ENCODE assay signal across 20 cellular contexts in genomic region chr19:33818426-33818825, GRCh38. TPM values are rescaled to one million over a fixed set of nuclear protein-coding genes. Genes with fewer than 3 reads are reported as not detected.
A peak's percentile ranks its signal among the peaks of the same experiment; 100 is the strongest.
DNase-seq lines count a peak whose midpoint lies in the region; ATAC-seq and TF ChIP-seq lines count a peak whose summit lies in the region.
"Had no signal": no experiment of that assay in that cellular context is flagged by ENCODE, and none has a peak within 500 bp of the region (broad histone marks: within the 10 kb centered on the region; RNA-seq: fewer than 3 reads in every experiment).

No MANE protein-coding gene starts in this region.

- H3K4me1 ChIP-seq in left ventricle myocardium inferior (peaks cover 53% of the 10 kb centered on the region), RWPE2 (ENCODE audit: insufficient read depth, poor library complexity, severe bottlenecking) (peaks cover 22% of the 10 kb centered on the region), foreskin keratinocyte (peaks cover 23% of the 10 kb centered on the region), gastroesophageal sphincter (peaks cover 0 to 22% (median 9%) of the 10 kb centered on the region in 3 donors)

- ATAC-seq in RWPE2 (ENCODE audit: low read depth) (no peak), foreskin keratinocyte (no peak), gastroesophageal sphincter (no peak)
- ATAC-seq: heart left ventricle; pancreas; sciatic nerve; stimulated activated memory B cell treated with anti-CD40 and anti-IgM and Interleukin-4, amounts not matched to agents 10 μg/mL and 1 μg/mL and 100 μg/mL, for 72 hours; WTC11 had no signal

- H3K27me3 ChIP-seq in left ventricle myocardium inferior (ENCODE audit: low read depth) (peaks cover 16% of the 10 kb centered on the region), RWPE2 (ENCODE audit: insufficient read depth, poor library complexity, severe bottlenecking) (no peaks in the 10 kb centered on the region), foreskin keratinocyte (no peaks in the 10 kb centered on the region), gastroesophageal sphincter (no peaks in the 10 kb centered on the region)
- H3K27me3 ChIP-seq: heart left ventricle, pancreas, thyroid gland had no signal

- intact Hi-C loops in left ventricle myocardium inferior (cut with micrococcal nuclease): no loop called here
- intact Hi-C loops in cardiac septum (cut with DNase I): no loop called here

- no peak for TF ChIP-seq CTCF in left ventricle myocardium inferior (IDR thresholded peaks at IDR 0.05; ENCODE audit: borderline replicate concordance)
- no peak for TF ChIP-seq CTCF in RWPE2 (IDR thresholded peaks at IDR 0.05; ENCODE audit: poor library complexity, severe bottlenecking)
- no peak for TF ChIP-seq CTCF in foreskin keratinocyte (conservative IDR thresholded peaks at IDR 0.05)
- no peak for TF ChIP-seq CTCF in gastroesophageal sphincter (IDR thresholded peaks at IDR 0.05)

- no peak overlapping the region for H3K4me3 ChIP-seq in left ventricle myocardium inferior
- no peak overlapping the region for H3K4me3 ChIP-seq in RWPE2 (ENCODE audit: severe bottlenecking)
- H3K4me3 ChIP-seq in gastroesophageal sphincter: no peak overlapping the region
- H3K4me3 ChIP-seq: GM23248, heart left ventricle, pancreas, thyroid gland had no signal

- WGBS in gastroesophageal sphincter (ENCODE audit: low coverage in 1 of 2), 2 donors: no CpG with 5 or more reads among the region's 3 CpGs

- H3K36me3 ChIP-seq in left ventricle myocardium inferior (peaks cover 4% of the 10 kb centered on the region), RWPE2 (ENCODE audit: low read depth) (no peaks in the 10 kb centered on the region), gastroesophageal sphincter (peaks cover 0 to 9% of the 10 kb centered on the region in 2 donors)
- H3K36me3 ChIP-seq: pancreas had no signal

- H3K9me3 ChIP-seq in left ventricle myocardium inferior (replicated peaks) (peaks cover 3% of the 10 kb centered on the region), RWPE2 (ENCODE audit: severe bottlenecking) (no peaks in the 10 kb centered on the region), gastroesophageal sphincter (no peaks in the 10 kb centered on the region)
- H3K9me3 ChIP-seq: pancreas, thyroid gland had no signal

- peak overlapping the region; percentile 90 for H3K27ac ChIP-seq in left ventricle myocardium inferior (replicated peaks)
- no peak overlapping the region for H3K27ac ChIP-seq in RWPE2 (ENCODE audit: poor library complexity, severe bottlenecking)
- H3K27ac ChIP-seq in foreskin keratinocyte: no peak overlapping the region
- no peak overlapping the region for H3K27ac ChIP-seq in gastroesophageal sphincter
- H3K27ac ChIP-seq: GM23248, pancreas, thyroid gland had no signal

- DNase-seq in left ventricle myocardium inferior: no peak
- no peak for DNase-seq in cardiac septum (ENCODE audit: low spot score)
- peak; percentile 24 for DNase-seq in RWPE2 (ENCODE audit: low spot score)
- DNase-seq in islet precursor cell: peak; percentile 44
- DNase-seq in Kasumi-1 (lab: John Stamatoyannopoulos, UW): no peak
- DNase-seq in foreskin keratinocyte: no peak
- DNase-seq: activated naive CD4-positive, alpha-beta T cell treated with Interleukin-2 at 50 U/mL for 16 hours; cerebellar nuclear complex; GM23248; immature natural killer cell; NCI-H1105; NCI-H526; SHP77 treated with DMSO at 0.1 percent for 48 hours; thyroid gland had no signal

- TF ChIP-seq EP300 in gastroesophageal sphincter (IDR thresholded peaks at IDR 0.05): no peak

- no peak for TF ChIP-seq POLR2A in gastroesophageal sphincter (IDR thresholded peaks at IDR 0.05)

RNA-seq across cellular contexts. Expression of gene KCTD15, which starts 21.8 kb away (rescaled TPM):
- total RNA-seq in left ventricle myocardium inferior (9.9 TPM), cardiac septum (20.2 TPM), foreskin keratinocyte (19.5 and 27.6 TPM in 2 replicates), gastroesophageal sphincter (100 to 1,000 TPM in 1 of 4 donors, 10 to 100 TPM in 3; 62.3 to 148 (median 84.3) TPM)
- polyA plus RNA-seq in foreskin keratinocyte: 14.8 and 19.0 TPM in 2 replicates
- polyA plus RNA-seq: immature natural killer cell had no signal

Comparison
In these comparisons a context has a peak if more than half of its experiments do, and no peak if none do; other contexts are left out.
1. DNase-seq: peak in RWPE2 (single experiment) and islet precursor cell (single experiment); none in left ventricle myocardium inferior (single experiment), cardiac septum (single experiment), Kasumi-1 (0 of 2) and foreskin keratinocyte (0 of 2).